In genomic region chr16:59690216-59690615, GRCh38 we compare ENCODE assay signal across 16 cellular contexts.
A peak's percentile ranks its signal among the peaks of the same experiment; 100 is the strongest.
DNase-seq lines count a peak whose midpoint lies in the region; TF ChIP-seq lines count a peak whose summit lies in the region.
"Had no signal": no experiment of that assay in that cellular context is flagged by ENCODE, and none has a peak within 500 bp of the region (broad histone marks: within the 10 kb centered on the region; RNA-seq: fewer than 3 reads in every experiment).

No MANE protein-coding gene starts in this region.

- H4K20me1 ChIP-seq in H9 (ENCODE audit: control insufficient read depth, insufficient read depth, insufficient read length) = no peaks in the 10 kb centered on the region

- H3K14ac ChIP-seq in H9 (ENCODE audit: insufficient read depth, low read length) = no peak overlapping the region

- no peak overlapping the region for H3K4me2 ChIP-seq in H9 (ENCODE audit: insufficient read depth, insufficient read length, low read length)
- H3K4me2 ChIP-seq: GM23338 had no signal

- H3K27me3 ChIP-seq in H9 (ENCODE audit: insufficient read depth, low read length) = no peaks in the 10 kb centered on the region

- H3K56ac ChIP-seq in H9 (ENCODE audit: insufficient read length, low read depth, low read length) = no peak overlapping the region

- no peak overlapping the region for H2BK12ac ChIP-seq in H9 (ENCODE audit: insufficient read length, low read depth, low read length)

- peaks cover 25% of the 10 kb centered on the region for H3K4me1 Mint-ChIP-seq in glutamatergic neuron (ENCODE audit: low read depth, unreplicated experiment)
- peaks cover 19 to 22% of the 10 kb centered on the region in 2 experiments for H3K4me1 Mint-ChIP-seq in H9
- no peaks in the 10 kb centered on the region for H3K4me1 Mint-ChIP-seq in activated naive CD4-positive, alpha-beta T cell treated with anti-CD3 and anti-CD28 coated beads for 36 hours (ENCODE audit: low read depth)
- H3K4me1 Mint-ChIP-seq: B cell had no signal

- no peak overlapping the region for H4K91ac ChIP-seq in H9 (ENCODE audit: insufficient read length, low read depth, low read length)

- CTCF ChIA-PET in activated naive CD4-positive, alpha-beta T cell treated with anti-CD3 and anti-CD28 coated beads for 36 hours (lab: Charles Lee) = no interaction called here

- H3T11ph ChIP-seq in H9 (ENCODE audit: low read length) = no peak overlapping the region

- peaks cover 3% of the 10 kb centered on the region for H3K4me1 ChIP-seq in H9 (ENCODE audit: insufficient read depth, low read length)

- no peaks in the 10 kb centered on the region for H3K79me2 ChIP-seq in H9 (ENCODE audit: insufficient read depth, low read length)

- no peak overlapping the region for H2BK20ac ChIP-seq in H9 (ENCODE audit: low read depth, low read length, poor library complexity, severe bottlenecking)

- H3K27ac Mint-ChIP-seq in glutamatergic neuron (ENCODE audit: unreplicated experiment) = peak overlapping the region; percentile 80
- no peak overlapping the region; a peak in 1 of 7 replicates for H3K27ac Mint-ChIP-seq in H9
- no peak overlapping the region for H3K27ac Mint-ChIP-seq in activated naive CD4-positive, alpha-beta T cell treated with anti-CD3 and anti-CD28 coated beads for 36 hours
- H3K27ac Mint-ChIP-seq: B cell; CD4-positive, alpha-beta T cell; GM23338 had no signal

- no peak overlapping the region for H2BK120ac ChIP-seq in H9 (ENCODE audit: low read depth, low read length, poor library complexity, severe bottlenecking)

- H3K4ac ChIP-seq in H9 (ENCODE audit: low read depth, low read length) = no peak overlapping the region

- H3K27me3 Mint-ChIP-seq in glutamatergic neuron (ENCODE audit: unreplicated experiment) (peaks cover 2% of the 10 kb centered on the region), H9 (ENCODE audit: low read depth) (peaks cover 3% of the 10 kb centered on the region; the same call in 1 of the 2 replicates)
- H3K27me3 Mint-ChIP-seq in activated naive CD4-positive, alpha-beta T cell treated with anti-CD3 and anti-CD28 coated beads for 36 hours (ENCODE audit: low read depth) = no peaks in the 10 kb centered on the region
- H3K27me3 Mint-ChIP-seq: B cell; CD4-positive, alpha-beta T cell had no signal

- H3K9me3 Mint-ChIP-seq in glutamatergic neuron (ENCODE audit: unreplicated experiment) (peaks cover 9% of the 10 kb centered on the region), H9 (peaks cover 22 to 30% of the 10 kb centered on the region in 2 experiments)
- H3K9me3 Mint-ChIP-seq in activated naive CD4-positive, alpha-beta T cell treated with anti-CD3 and anti-CD28 coated beads for 36 hours = peaks cover 11% of the 10 kb centered on the region

- no peak overlapping the region for H4K8ac ChIP-seq in H9 (replicated peaks; ENCODE audit: insufficient read length, low read depth, low read length)

- H3K36me3 Mint-ChIP-seq in glutamatergic neuron (ENCODE audit: unreplicated experiment) (peaks cover 14% of the 10 kb centered on the region), H9 (ENCODE audit: insufficient read depth in 1 of 3, low read depth in 3 of 3) (peaks cover 19 to 23% (median 20%) of the 10 kb centered on the region in 3 experiments)
- H3K36me3 Mint-ChIP-seq in activated naive CD4-positive, alpha-beta T cell treated with anti-CD3 and anti-CD28 coated beads for 36 hours (ENCODE audit: low read depth) = no peaks in the 10 kb centered on the region

- H3K18ac ChIP-seq in H9 (ENCODE audit: insufficient read length, low read depth, low read length) = no peak overlapping the region

- DNase-seq in NCI-H2171 treated with DMSO at 0.1 percent for 48 hours (lab: John Stamatoyannopoulos, UW) = peak; percentile 33
- DNase-seq in NCI-H2171 (lab: John Stamatoyannopoulos, UW) = no peak
- DNase-seq in NCI-H82 (lab: John Stamatoyannopoulos, UW) = peak; percentile 81
- peak; percentile 63 for DNase-seq in glutamatergic neuron
- no peak for DNase-seq in H9
- DNase-seq in activated naive CD4-positive, alpha-beta T cell treated with anti-CD3 and anti-CD28 coated beads for 36 hours = no peak
- no peak for DNase-seq in activated CD8-positive, alpha-beta memory T cell treated with anti-CD3 and anti-CD28 coated beads, Interleukin-2, amount 50 U/mL, for 4 hours
- DNase-seq: C1 segment of cervical spinal cord; Calu3; CD4-positive, alpha-beta T cell; DND-41; GDM1; H7 had no signal

- no peak overlapping the region for H2AFZ ChIP-seq in H9 (ENCODE audit: low read length)
- H2AFZ ChIP-seq: GM23338 had no signal

- intact Hi-C loops in activated naive CD4-positive, alpha-beta T cell treated with anti-CD3 and anti-CD28 coated beads for 36 hours (cut with micrococcal nuclease) = no loop called here

- H2AK5ac ChIP-seq in H9 (ENCODE audit: insufficient read length, low read length) = no peak overlapping the region

- no peak overlapping the region for H3K9ac ChIP-seq in H9 (ENCODE audit: extremely low read depth, insufficient read length, low read length)

- H3K27ac ChIP-seq in H9 (ENCODE audit: insufficient read length, low read depth, low read length) = no peak overlapping the region
- H3K27ac ChIP-seq: 22Rv1 had no signal

- H2BK5ac ChIP-seq in H9 (ENCODE audit: insufficient read length, low read length) = no peak overlapping the region

- no peaks in the 10 kb centered on the region for H3K79me1 ChIP-seq in H9 (ENCODE audit: insufficient read depth, low read depth, low read length, poor library complexity, severe bottlenecking)

- H3K9me3 ChIP-seq in H9 (ENCODE audit: control insufficient read depth, low read depth, low read length) = peaks cover 11% of the 10 kb centered on the region

- no peak for TF ChIP-seq CTCF in glutamatergic neuron (IDR thresholded peaks at IDR 0.05; ENCODE audit: partially characterized antibody, unreplicated experiment)
- TF ChIP-seq CTCF in H9 (conservative IDR thresholded peaks at IDR 0.05) = no peak

- H2BK15ac ChIP-seq in H9 (ENCODE audit: low read depth, low read length) = no peak overlapping the region

- no peak overlapping the region for H3K23ac ChIP-seq in H9 (ENCODE audit: insufficient read length, low read depth, low read length)

- WGBS in H9 (ENCODE audit: extremely low coverage, insufficient read length, low lambda C conversion rate) = no CpG with 5 or more reads among the region's 3 CpGs

- no peak overlapping the region for H4K5ac ChIP-seq in H9 (ENCODE audit: insufficient read length, low read depth, low read length)

- H3K4me3 Mint-ChIP-seq in glutamatergic neuron (ENCODE audit: unreplicated experiment) = peak overlapping the region; percentile 49
- H3K4me3 Mint-ChIP-seq in H9 = no peak overlapping the region
- no peak overlapping the region for H3K4me3 Mint-ChIP-seq in activated naive CD4-positive, alpha-beta T cell treated with anti-CD3 and anti-CD28 coated beads for 36 hours
- H3K4me3 Mint-ChIP-seq: B cell; CD4-positive, alpha-beta T cell; GM23338 had no signal

- no peaks in the 10 kb centered on the region for H3K23me2 ChIP-seq in H9 (ENCODE audit: insufficient read length, low read depth, low read length, poor library complexity, severe bottlenecking)

Comparison
In these comparisons a context has a peak if more than half of its experiments do, and no peak if none do; other contexts are left out.
1. DNase-seq: peak in NCI-H2171 treated with DMSO at 0.1 percent for 48 hours (single experiment), NCI-H82 (single experiment) and glutamatergic neuron (single experiment); none in NCI-H2171 (single experiment), H9 (single experiment), activated naive CD4-positive, alpha-beta T cell treated with anti-CD3 and anti-CD28 coated beads for 36 hours (single experiment) and activated CD8-positive, alpha-beta memory T cell treated with anti-CD3 and anti-CD28 coated beads, Interleukin-2, amount 50 U/mL, for 4 hours (single experiment).